Comparison of ENCODE assay signal across 25 cellular contexts in genomic region chr2:128619471-128620325, GRCh38.
"Had no signal": no experiment of that assay in that cellular context is flagged by ENCODE, and none has a peak within 500 bp of the region (broad histone marks: within the 10 kb centered on the region; RNA-seq: fewer than 3 reads in every experiment).

No MANE protein-coding gene starts in this region.

- H3K4me1 ChIP-seq: ascending aorta, body of pancreas had no signal

- H3K9me3 ChIP-seq: ascending aorta, body of pancreas had no signal

- H3K36me3 ChIP-seq: ascending aorta had no signal

- H3K27me3 ChIP-seq: ascending aorta, body of pancreas had no signal

- ATAC-seq: activated naive CD4-positive, alpha-beta T cell treated with anti-CD3 and anti-CD28 coated beads, Interleukin-2, amount 50 U/mL, for 72 hours; activated naive CD8-positive, alpha-beta T cell treated with anti-CD3 and anti-CD28 coated beads, Interleukin-2, amount 50 U/mL, for 24 hours; activated T-cell treated with anti-CD3 and anti-CD28 coated beads, Interleukin-2, amount 50 U/mL, for 4 hours; body of pancreas; PC-3; T-helper 17 cell had no signal

- H3K4me3 ChIP-seq: ascending aorta, body of pancreas had no signal

- H3K27ac ChIP-seq: ascending aorta, body of pancreas had no signal

- DNase-seq: activated B cell treated with CpG ODN at 0.5 μM for 24 hours; activated CD4-positive, alpha-beta T cell treated with anti-CD3 and anti-CD28 coated beads for 1 hour; activated CD4-positive, alpha-beta T cell treated with anti-CD3 and anti-CD28 coated beads, Interleukin-2, amount 10 ng/mL, durations not matched to agents 24 days and 14 days; activated CD4-positive, alpha-beta T cell treated with anti-CD3 and anti-CD28 coated beads, Interleukin-2, amount 50 U/mL, for 48 hours; activated CD8-positive, alpha-beta memory T cell treated with anti-CD3 and anti-CD28 coated beads for 24 hours; activated effector memory CD4-positive, alpha-beta T cell treated with anti-CD3 and anti-CD28 coated beads, Interleukin-2, amount 50 U/mL, for 16 hours; activated naive CD4-positive, alpha-beta T cell treated with Interleukin-2 at 50 U/mL for 16 hours; activated naive CD8-positive, alpha-beta T cell treated with anti-CD3 and anti-CD28 coated beads, Interleukin-2, amount 50 U/mL, for 24 hours; activated T-cell treated with anti-CD3 and anti-CD28 coated beads, Interleukin-2, amount 50 U/mL, for 4 hours; amniotic stem cell; body of pancreas; MM.1S; NCI-H1105; NCI-H1436 treated with DMSO at 0.1 percent for 48 hours; NCI-H187; NCI-H2081; NCI-H510A treated with DMSO at 0.1 percent for 48 hours; PC-3; SIG-M5; T-helper 17 cell; T1000 had no signal

- FAIRE-seq: bronchial epithelial cell, TTC549 had no signal
